ENCODE assay signal across 22 cellular contexts in the genomic region with DNA sequence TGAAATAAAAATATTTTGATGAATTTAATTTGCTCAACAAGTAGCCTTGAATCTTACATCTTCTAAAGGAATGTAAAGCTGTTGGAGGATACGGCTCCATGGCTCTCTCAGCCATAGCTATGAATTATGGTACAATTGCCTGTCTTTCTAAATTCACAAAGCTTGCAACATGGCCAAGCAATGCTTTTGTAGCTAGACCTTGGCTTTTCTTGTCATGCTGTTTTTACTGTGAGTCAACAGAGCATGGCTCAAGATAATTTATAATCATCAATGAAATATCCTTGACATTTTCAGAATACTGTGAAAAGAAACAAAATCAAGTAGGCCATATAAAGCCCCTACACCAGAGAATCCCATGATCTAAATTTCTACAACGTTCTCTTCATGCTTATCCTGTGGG.
"Had no signal": no experiment of that assay in that cellular context is flagged by ENCODE, and none has a peak within 500 bp of the region (broad histone marks: within the 10 kb centered on the region; RNA-seq: fewer than 3 reads in every experiment).

No MANE protein-coding gene starts in this region.

- H3K9me3 ChIP-seq: right lobe of liver, tibial artery had no signal

- H3K4me1 Mint-ChIP-seq: activated B cell treated with CpG ODN at 0.5 μM for 24 hours; activated CD4-positive, alpha-beta T cell treated with anti-CD3 and anti-CD28 coated beads for 36 hours; activated T-helper 17 cell treated with anti-CD3 and anti-CD28 coated beads, Interleukin-2, amount 50 U/mL, for 72 hours; nephron; stimulated activated naive CD8-positive, alpha-beta T cell treated with anti-CD3 and anti-CD28 coated beads, Interleukin-15, amount 100 ng/mL, for 72 hours had no signal

- H2AFZ ChIP-seq: hepatocyte, parathyroid adenoma had no signal

- H3K79me2 ChIP-seq: hepatocyte, parathyroid adenoma had no signal

- H3K4me2 ChIP-seq: hepatocyte had no signal

- H3K9ac ChIP-seq: parathyroid adenoma had no signal

- ATAC-seq: activated CD4-positive, alpha-beta T cell treated with anti-CD3 and anti-CD28 coated beads for 36 hours; activated naive CD4-positive, alpha-beta T cell treated with anti-CD3 and anti-CD28 coated beads, Interleukin-2, amount 50 U/mL, for 72 hours; activated T-helper 17 cell treated with anti-CD3 and anti-CD28 coated beads, Interleukin-2, amount 50 U/mL, for 72 hours; right lobe of liver; stimulated activated naive CD8-positive, alpha-beta T cell treated with anti-CD3 and anti-CD28 coated beads, Interleukin-15, amount 100 ng/mL, for 72 hours had no signal

- H3K4me1 ChIP-seq: parathyroid adenoma, right lobe of liver, tibial artery had no signal

- FAIRE-seq: bronchial epithelial cell had no signal

- H3K27me3 ChIP-seq: hepatocyte, right lobe of liver, tibial artery had no signal

- H3K36me3 ChIP-seq: right lobe of liver, tibial artery had no signal

- H3K27ac Mint-ChIP-seq: activated B cell treated with CpG ODN at 0.5 μM for 24 hours; activated CD4-positive, alpha-beta T cell treated with anti-CD3 and anti-CD28 coated beads for 36 hours; activated naive CD4-positive, alpha-beta T cell treated with anti-CD3 and anti-CD28 coated beads, Interleukin-2, amount 50 U/mL, for 72 hours; activated T-cell treated with anti-CD3 and anti-CD28 coated beads, Interleukin-2, amount 50 U/mL, for 24 hours; activated T-helper 17 cell treated with anti-CD3 and anti-CD28 coated beads, Interleukin-2, amount 50 U/mL, for 72 hours; endodermal cell; stimulated activated naive CD8-positive, alpha-beta T cell treated with anti-CD3 and anti-CD28 coated beads, Interleukin-15, amount 100 ng/mL, for 72 hours had no signal

- H3K36me3 Mint-ChIP-seq: activated naive CD4-positive, alpha-beta T cell treated with anti-CD3 and anti-CD28 coated beads, Interleukin-2, amount 50 U/mL, for 72 hours had no signal

- DNase-seq: activated B cell treated with CpG ODN at 0.5 μM for 24 hours; activated CD4-positive, alpha-beta T cell treated with anti-CD3 and anti-CD28 coated beads for 36 hours; activated CD4-positive, alpha-beta T cell treated with anti-CD3 and anti-CD28 coated beads, Interleukin-2, amount 50 U/mL, for 4 hours; activated CD8-positive, alpha-beta memory T cell treated with anti-CD3 and anti-CD28 coated beads for 24 hours; activated CD8-positive, alpha-beta memory T cell treated with anti-CD3 and anti-CD28 coated beads, Interleukin-2, amount 50 U/mL, for 4 hours; activated T-cell treated with anti-CD3 and anti-CD28 coated beads, Interleukin-2, amount 50 U/mL, for 24 hours; glutamatergic neuron; nucleus accumbens; right lobe of liver; stimulated activated CD4-positive, alpha-beta T cell treated with anti-CD3 and anti-CD28 coated beads, Interleukin-1b, Interleukin-23, amount 100 ng/mL, for 48 hours; stimulated activated naive CD8-positive, alpha-beta T cell treated with anti-CD3 and anti-CD28 coated beads, Interleukin-15, amount 100 ng/mL, for 72 hours; T1000; tibial artery had no signal

- H3K4me3 ChIP-seq: coronary artery, hepatocyte, right lobe of liver, skin epidermis, tibial artery had no signal

- H3K4me3 Mint-ChIP-seq: activated B cell treated with CpG ODN at 0.5 μM for 24 hours; activated CD4-positive, alpha-beta T cell treated with anti-CD3 and anti-CD28 coated beads for 36 hours; activated T-cell treated with anti-CD3 and anti-CD28 coated beads, Interleukin-2, amount 50 U/mL, for 24 hours; activated T-helper 17 cell treated with anti-CD3 and anti-CD28 coated beads, Interleukin-2, amount 50 U/mL, for 72 hours; endodermal cell; nephron; stimulated activated naive CD8-positive, alpha-beta T cell treated with anti-CD3 and anti-CD28 coated beads, Interleukin-15, amount 100 ng/mL, for 72 hours had no signal

- H3K27me3 Mint-ChIP-seq: activated B cell treated with CpG ODN at 0.5 μM for 24 hours; activated CD4-positive, alpha-beta T cell treated with anti-CD3 and anti-CD28 coated beads for 36 hours; activated T-cell treated with anti-CD3 and anti-CD28 coated beads, Interleukin-2, amount 50 U/mL, for 24 hours; activated T-helper 17 cell treated with anti-CD3 and anti-CD28 coated beads, Interleukin-2, amount 50 U/mL, for 72 hours; stimulated activated naive CD8-positive, alpha-beta T cell treated with anti-CD3 and anti-CD28 coated beads, Interleukin-15, amount 100 ng/mL, for 72 hours had no signal

- H3K27ac ChIP-seq: coronary artery, hepatocyte, parathyroid adenoma, right lobe of liver, skin epidermis, tibial artery had no signal

- H3K9me3 Mint-ChIP-seq: activated naive CD4-positive, alpha-beta T cell treated with anti-CD3 and anti-CD28 coated beads, Interleukin-2, amount 50 U/mL, for 72 hours; nephron; stimulated activated naive CD8-positive, alpha-beta T cell treated with anti-CD3 and anti-CD28 coated beads, Interleukin-15, amount 100 ng/mL, for 72 hours had no signal
